Comparison of ENCODE assay signal across 19 cellular contexts in genomic region chr7:102400360-102400759, GRCh38. TPM values are rescaled to one million over a fixed set of nuclear protein-coding genes. Genes with fewer than 3 reads are reported as not detected.
DNase-seq lines count a peak whose midpoint lies in the region; ATAC-seq, FAIRE-seq and TF ChIP-seq lines count a peak whose summit lies in the region.
"Had no signal": no experiment of that assay in that cellular context is flagged by ENCODE, and none has a peak within 500 bp of the region (broad histone marks: within the 10 kb centered on the region; RNA-seq: fewer than 3 reads in every experiment).

No MANE protein-coding gene starts in this region.

- peaks cover 18% of the 10 kb centered on the region for H3K79me2 ChIP-seq in astrocyte (ENCODE audit: insufficient read depth, low read length)

- no peak overlapping the region for H3K27ac Mint-ChIP-seq in CD4-positive, alpha-beta T cell
- H3K27ac Mint-ChIP-seq in astrocyte (ENCODE audit: unreplicated experiment) (peak overlapping the region; percentile 28), memory B cell (peak overlapping the region; percentile 33)
- H3K27ac Mint-ChIP-seq in stimulated activated effector memory CD8-positive, alpha-beta T cell treated with anti-CD3 and anti-CD28 coated beads, Interleukin-12 subunit alpha, Interleukin-12 subunit beta, amount 100 ng/mL, for 72 hours: no peak overlapping the region
- H3K27ac Mint-ChIP-seq: GM23338 had no signal

- no peak for FAIRE-seq in GM12891 (lab: Jason Lieb, UNC)
- FAIRE-seq in astrocyte (lab: Jason Lieb, UNC): no peak
- FAIRE-seq in frontal cortex (lab: Jason Lieb, UNC): no peak
- FAIRE-seq: A549, GM18507 had no signal

- peak overlapping the region; percentile 3 for H3K4me3 Mint-ChIP-seq in CD4-positive, alpha-beta T cell
- H3K4me3 Mint-ChIP-seq in astrocyte (ENCODE audit: unreplicated experiment) (no peak overlapping the region), memory B cell (no peak overlapping the region)
- no peak overlapping the region for H3K4me3 Mint-ChIP-seq in stimulated activated effector memory CD8-positive, alpha-beta T cell treated with anti-CD3 and anti-CD28 coated beads, Interleukin-12 subunit alpha, Interleukin-12 subunit beta, amount 100 ng/mL, for 72 hours
- H3K4me3 Mint-ChIP-seq: CD14-positive monocyte, GM23338 had no signal

- no peak overlapping the region for H3K4me2 ChIP-seq in astrocyte (ENCODE audit: low read length)
- H3K4me2 ChIP-seq: A549, GM23338 had no signal

- no peaks in the 10 kb centered on the region for H3K27me3 Mint-ChIP-seq in CD4-positive, alpha-beta T cell
- H3K27me3 Mint-ChIP-seq in astrocyte (ENCODE audit: low read depth, unreplicated experiment): no peaks in the 10 kb centered on the region
- no peaks in the 10 kb centered on the region for H3K27me3 Mint-ChIP-seq in memory B cell
- H3K27me3 Mint-ChIP-seq: CD8-positive, alpha-beta memory T cell had no signal

- DNase-seq in CD4-positive, alpha-beta T cell: no peak
- DNase-seq in GM12891 (ENCODE audit: insufficient read length, low spot score) (no peak), astrocyte (ENCODE audit: low read depth) (no peak), memory B cell (ENCODE audit: low spot score in 2 of 2) (no peak), frontal cortex (ENCODE audit: low spot score in 2 of 2) (no peak)
- no peak for DNase-seq in stimulated activated effector memory CD8-positive, alpha-beta T cell treated with anti-CD3 and anti-CD28 coated beads, Interleukin-12 subunit alpha, Interleukin-12 subunit beta, amount 100 ng/mL, for 72 hours (ENCODE audit: low spot score in 2 of 2)
- DNase-seq: Caco-2; CD8-positive, alpha-beta memory T cell; DND-41; GF-D8; H7 had no signal

- H3K27ac ChIP-seq in CD4-positive, alpha-beta T cell (ENCODE audit: low read depth, low read length): no peak overlapping the region
- no peak overlapping the region for H3K27ac ChIP-seq in astrocyte (ENCODE audit: low read depth, low read length)
- H3K27ac ChIP-seq: A549 had no signal

- H3K4me3 ChIP-seq in astrocyte (ENCODE audit: insufficient read depth, low read depth, low read length): no peak overlapping the region
- H3K4me3 ChIP-seq: A549, GM23338 had no signal

- TF ChIP-seq CTCF in CD4-positive, alpha-beta T cell (IDR thresholded peaks at IDR 0.05): no peak
- TF ChIP-seq CTCF in astrocyte (IDR thresholded peaks at IDR 0.05; ENCODE audit: insufficient read depth, low read depth, low read length): no peak

- H3K4me1 ChIP-seq in astrocyte (ENCODE audit: insufficient read depth, low read length): peaks cover 11% of the 10 kb centered on the region
- H3K4me1 ChIP-seq: Caco-2 had no signal

- peaks cover 21% of the 10 kb centered on the region for H4K20me1 ChIP-seq in astrocyte (ENCODE audit: insufficient read depth, low read length)

- intact Hi-C loops in CD4-positive, alpha-beta T cell (cut with DNase I, micrococcal nuclease): no loop called here

- H3K4me1 Mint-ChIP-seq in CD4-positive, alpha-beta T cell (ENCODE audit: low read depth): peaks cover 27% of the 10 kb centered on the region
- H3K4me1 Mint-ChIP-seq in astrocyte (ENCODE audit: low read depth, unreplicated experiment): peaks cover 11% of the 10 kb centered on the region
- peaks cover 14% of the 10 kb centered on the region for H3K4me1 Mint-ChIP-seq in memory B cell
- H3K4me1 Mint-ChIP-seq in stimulated activated effector memory CD8-positive, alpha-beta T cell treated with anti-CD3 and anti-CD28 coated beads, Interleukin-12 subunit alpha, Interleukin-12 subunit beta, amount 100 ng/mL, for 72 hours: peaks cover 22% of the 10 kb centered on the region

- CTCF ChIA-PET in CD4-positive, alpha-beta T cell (lab: Charles Lee): no interaction called here

- no peaks in the 10 kb centered on the region for H3K9me3 ChIP-seq in CD4-positive, alpha-beta T cell (ENCODE audit: control insufficient read depth, low read length)
- H3K9me3 ChIP-seq in astrocyte (ENCODE audit: insufficient read depth, low read depth, low read length): no peaks in the 10 kb centered on the region
- H3K9me3 ChIP-seq: A549, Caco-2 had no signal

- no peak overlapping the region for H3K9ac ChIP-seq in astrocyte (ENCODE audit: low read length)

- POLR2A ChIA-PET in CD4-positive, alpha-beta T cell (lab: Charles Lee): no interaction called here

- H3K9me3 Mint-ChIP-seq in CD4-positive, alpha-beta T cell: no peaks in the 10 kb centered on the region
- H3K9me3 Mint-ChIP-seq in astrocyte (ENCODE audit: unreplicated experiment): no peaks in the 10 kb centered on the region
- no peaks in the 10 kb centered on the region for H3K9me3 Mint-ChIP-seq in memory B cell
- H3K9me3 Mint-ChIP-seq in stimulated activated effector memory CD8-positive, alpha-beta T cell treated with anti-CD3 and anti-CD28 coated beads, Interleukin-12 subunit alpha, Interleukin-12 subunit beta, amount 100 ng/mL, for 72 hours: no peaks in the 10 kb centered on the region
- H3K9me3 Mint-ChIP-seq: CD14-positive monocyte; CD8-positive, alpha-beta memory T cell; GM23338 had no signal

- H3K27me3 ChIP-seq in CD4-positive, alpha-beta T cell (ENCODE audit: control insufficient read depth, insufficient read depth, low read length): no peaks in the 10 kb centered on the region
- H3K27me3 ChIP-seq in astrocyte (ENCODE audit: insufficient read depth, low read length): no peaks in the 10 kb centered on the region

- ATAC-seq in CD4-positive, alpha-beta T cell (ENCODE audit: poor library complexity): no peak
- no peak for ATAC-seq in memory B cell (ENCODE audit: low read depth)
- ATAC-seq in GM19467 (IDR thresholded peaks at IDR 0.05; ENCODE audit: unreplicated experiment): no peak
- ATAC-seq in stimulated activated effector memory CD8-positive, alpha-beta T cell treated with anti-CD3 and anti-CD28 coated beads, Interleukin-12 subunit alpha, Interleukin-12 subunit beta, amount 100 ng/mL, for 72 hours: no peak
- ATAC-seq: A549, GM23338 had no signal

- TF ChIP-seq POLR2A in GM12891 (IDR thresholded peaks at IDR 0.05; ENCODE audit: low read depth, low read length): no peak

- peaks cover 39% of the 10 kb centered on the region for H3K36me3 ChIP-seq in astrocyte (ENCODE audit: insufficient read depth, low read length)

- no peak overlapping the region for H2AFZ ChIP-seq in astrocyte (ENCODE audit: low read depth, low read length)
- H2AFZ ChIP-seq: GM23338 had no signal

- H3K36me3 Mint-ChIP-seq in CD4-positive, alpha-beta T cell (ENCODE audit: low read depth): peaks cover 83% of the 10 kb centered on the region
- H3K36me3 Mint-ChIP-seq in astrocyte (ENCODE audit: low read depth, unreplicated experiment) (peaks cover 12% of the 10 kb centered on the region), memory B cell (peaks cover 7% of the 10 kb centered on the region)
- peaks cover 100% of the 10 kb centered on the region for H3K36me3 Mint-ChIP-seq in stimulated activated effector memory CD8-positive, alpha-beta T cell treated with anti-CD3 and anti-CD28 coated beads, Interleukin-12 subunit alpha, Interleukin-12 subunit beta, amount 100 ng/mL, for 72 hours

TF ChIP-seq in GM12891, 5 proteins besides CTCF, POLR2A, EP300 and RAD21:
- peak; percentile 76 for TF ChIP-seq PAX5 (IDR thresholded peaks at IDR 0.05; ENCODE audit: insufficient read depth, low read length, severe bottlenecking)
- no peak for TF ChIP-seq POU2F2 (IDR thresholded peaks at IDR 0.05; ENCODE audit: low read depth, low read length)
TF ChIP-seq in GM12891: peak in this region for 1.

RNA-seq across cellular contexts. Expression of gene PRKRIP1, which starts 4.2 kb away (rescaled TPM):
- 10 to 100 TPM; 47.4 to 48.0 TPM for total RNA-seq in CD4-positive, alpha-beta T cell
- polyA plus RNA-seq in GM12891 (2012; ENCODE audit: low read depth, missing spikeins): 28.3 TPM
- total RNA-seq in astrocyte: 35.1 and 37.3 TPM in 2 replicates
- 15.5 TPM for total RNA-seq in frontal cortex

RNA-seq across cellular contexts. Expression of gene ORAI2, which starts 33.0 kb away (rescaled TPM):
- 10 to 100 TPM; 12.3 to 16.5 TPM for total RNA-seq in CD4-positive, alpha-beta T cell
- 27.6 TPM for polyA plus RNA-seq in GM12891 (2012; ENCODE audit: low read depth, missing spikeins)
- total RNA-seq in astrocyte: 57.6 and 64.4 TPM in 2 replicates
- total RNA-seq in frontal cortex: 19.2 TPM

RNA-seq across cellular contexts. Expression of gene SPDYE6, which starts 44.1 kb away (rescaled TPM):
- not detected for total RNA-seq in CD4-positive, alpha-beta T cell
- 1.0 TPM for polyA plus RNA-seq in GM12891 (2012; ENCODE audit: low read depth, missing spikeins)
- total RNA-seq in astrocyte (not detected in 2 replicates), frontal cortex (not detected)
- total RNA-seq: Caco-2; CD8-positive, alpha-beta memory T cell; GM23338; H7; HT1080 had no signal
- polyA plus RNA-seq: A549, AG04450, BJ, GM23338 had no signal

Comparison
In these comparisons a context has a peak if more than half of its experiments do, and no peak if none do; other contexts are left out.
1. H3K27ac Mint-ChIP-seq: peak in astrocyte (single experiment) and memory B cell (single experiment); none in CD4-positive, alpha-beta T cell (single experiment) and stimulated activated effector memory CD8-positive, alpha-beta T cell treated with anti-CD3 and anti-CD28 coated beads, Interleukin-12 subunit alpha, Interleukin-12 subunit beta, amount 100 ng/mL, for 72 hours (single experiment).